In the genomic region with DNA sequence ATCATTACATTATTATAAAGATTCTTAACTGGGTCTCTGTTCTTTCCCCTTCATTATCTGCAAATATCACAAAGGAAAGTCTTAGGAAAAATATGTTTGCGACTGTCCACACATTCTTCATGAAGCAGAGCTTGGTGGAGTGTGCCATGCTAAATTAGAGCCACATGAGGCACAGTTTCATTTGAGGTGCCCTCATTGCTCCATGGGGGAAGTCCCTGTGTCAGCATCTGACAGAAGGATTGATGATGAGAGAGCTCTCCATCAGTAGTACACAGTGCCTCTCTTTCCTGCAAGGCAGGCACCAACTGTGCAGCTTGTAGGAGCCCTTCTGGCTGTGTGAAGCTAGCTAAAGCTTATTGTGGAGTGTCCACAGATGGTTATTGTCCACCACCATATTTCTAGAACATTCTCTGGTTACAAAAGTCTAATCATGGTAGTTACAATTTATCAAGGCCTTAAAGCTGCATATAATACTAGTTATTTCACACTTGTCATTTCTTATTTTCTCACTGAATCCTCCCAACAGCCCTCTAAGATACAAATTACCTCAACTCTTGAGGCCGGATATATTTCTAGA, we compare ENCODE assay signal across 8 cellular contexts.
A peak's percentile ranks its signal among the peaks of the same experiment; 100 is the strongest.
DNase-seq lines count a peak whose midpoint lies in the region; ATAC-seq, FAIRE-seq and TF ChIP-seq lines count a peak whose summit lies in the region.

No MANE protein-coding gene starts in this region.

- ATAC-seq in GM18502 (IDR thresholded peaks at IDR 0.05; ENCODE audit: poor library complexity, unreplicated experiment) (peak; percentile 57), GM21576 (IDR thresholded peaks at IDR 0.05; ENCODE audit: unreplicated experiment) (peak; percentile 46)

- H3K4me3 ChIP-seq in endothelial cell of umbilical vein (replicated peaks in 1 of 3; ENCODE audit: insufficient read depth in 1 of 3, low read depth in 1 of 3, low read length in 3 of 3), result no peak overlapping the region
- no peak overlapping the region for H3K4me3 ChIP-seq in PC-9

- DNase-seq in endothelial cell of umbilical vein (ENCODE audit: low read depth, low spot score), result no peak
- no peak for DNase-seq in effector CD8-positive, alpha-beta T cell (lab: John Stamatoyannopoulos, UW)
- no peak for DNase-seq in PC-9
- no peak for DNase-seq in NCI-H226
- DNase-seq in T1000 (lab: John Stamatoyannopoulos, UW), result no peak

- no TSS peak for BruUV-seq in endothelial cell of umbilical vein (replicated peaks; lab: Mats Ljungman, UMichigan)
- no TSS peak for BruUV-seq in PC-9 (replicated peaks; lab: Mats Ljungman, UMichigan)

- H3K9me3 ChIP-seq in KOPT-K1 (ENCODE audit: insufficient read depth, low read length, poor library complexity, severe bottlenecking) (no peaks in the 10 kb centered on the region), endothelial cell of umbilical vein (replicated peaks; ENCODE audit: control insufficient read depth, insufficient read depth, low read length) (no peaks in the 10 kb centered on the region), PC-9 (ENCODE audit: insufficient read depth, low read depth) (no peaks in the 10 kb centered on the region)

- H3K36me3 ChIP-seq in KOPT-K1 (ENCODE audit: insufficient read depth, low read length) (peaks cover 51% of the 10 kb centered on the region), endothelial cell of umbilical vein (ENCODE audit: control insufficient read depth in 2 of 2, extremely low read depth in 1 of 2, insufficient read depth in 2 of 2, low read length in 2 of 2) (no peaks in the 10 kb centered on the region), PC-9 (ENCODE audit: low read depth) (0 out of 2 replicates have a peak, but pooled peaks cover 9% of the 10 kb centered on the region)

- H3K4me2 ChIP-seq in endothelial cell of umbilical vein (ENCODE audit: insufficient read depth, low read length), result peak overlapping the region; percentile 31
- no peak overlapping the region for H3K4me2 ChIP-seq in PC-9

- intact Hi-C loops in endothelial cell of umbilical vein (cut with micrococcal nuclease), result loop anchor here (1.0 kb wide), 1 partner anchor 79 kb away; no protein-coding TSS in a partner anchor
- intact Hi-C loops in PC-9 (cut with micrococcal nuclease; ENCODE audit: unreplicated experiment), result no loop called here

- no peak overlapping the region for H2AFZ ChIP-seq in endothelial cell of umbilical vein (ENCODE audit: low read depth, low read length)
- no peak overlapping the region for H2AFZ ChIP-seq in PC-9

- CTCF ChIA-PET in endothelial cell of umbilical vein (lab: Charles Lee), result interaction anchor here (1.0 to 4.4 kb wide), 7 partner anchors 9 to 241 kb away, joined by 4 to 26 read pairs (median 5); no protein-coding TSS in a partner anchor
- CTCF ChIA-PET in PC-9 (lab: Charles Lee), result no interaction called here

- no peaks in the 10 kb centered on the region for H3K9me1 ChIP-seq in endothelial cell of umbilical vein (replicated peaks; ENCODE audit: control insufficient read depth, extremely low read depth, insufficient read depth, low read length)

- H3K79me2 ChIP-seq in endothelial cell of umbilical vein (ENCODE audit: control insufficient read depth, insufficient read depth, low read length) (peaks cover 98% of the 10 kb centered on the region), PC-9 (ENCODE audit: low read depth) (peaks cover 68% of the 10 kb centered on the region)

- FAIRE-seq in endothelial cell of umbilical vein (lab: Jason Lieb, UNC), result peak; percentile 63

- peaks cover 9% of the 10 kb centered on the region; the same call in 1 of the 2 replicates for H3F3A ChIP-seq in PC-9 (ENCODE audit: insufficient read depth, low read depth)

- POLR2A ChIA-PET in endothelial cell of umbilical vein (lab: Charles Lee), result no interaction called here
- POLR2A ChIA-PET in PC-9 (lab: Charles Lee; ENCODE audit: unreplicated experiment), result interaction anchor here (0.6 kb wide), 1 partner anchor 1477 kb away, joined by 3 read pairs; no protein-coding TSS in a partner anchor

- no peaks in the 10 kb centered on the region for H3K27me3 ChIP-seq in endothelial cell of umbilical vein (ENCODE audit: control insufficient read depth in 2 of 2, insufficient read depth in 2 of 2, low read length in 2 of 2)
- H3K27me3 ChIP-seq in PC-9 (ENCODE audit: insufficient read depth, low read depth), result no peaks in the 10 kb centered on the region

- H3K9ac ChIP-seq in endothelial cell of umbilical vein (replicated peaks; ENCODE audit: extremely low read depth, insufficient read depth, low read length), result no peak overlapping the region

- H3K9me2 ChIP-seq in PC-9 (ENCODE audit: insufficient read depth), result no peaks in the 10 kb centered on the region

- TF ChIP-seq POLR2A in endothelial cell of umbilical vein (IDR thresholded peaks at IDR 0.05; ENCODE audit: low read depth, low read length), result no peak

- dilution Hi-C loops in endothelial cell of umbilical vein (cut with MboI; ENCODE audit: extremely low pct_ligation_motif_present, low sequenced_read_pairs), result no loop called here

- TF ChIP-seq CTCF in endothelial cell of umbilical vein (IDR thresholded peaks at IDR 0.05; ENCODE audit: extremely low read depth in 1 of 2, insufficient read depth in 1 of 2, low read depth in 1 of 2, low read length in 2 of 2) (no peak), PC-9 (conservative IDR thresholded peaks at IDR 0.05) (no peak)

- H3K27ac ChIP-seq in KOPT-K1 (ENCODE audit: low read depth, low read length, poor library complexity, severe bottlenecking) (peak overlapping the region; percentile 62), endothelial cell of umbilical vein (ENCODE audit: insufficient read depth, low read depth, low read length) (peak overlapping the region; percentile 1), PC-9 (no peak overlapping the region)

- H4K20me1 ChIP-seq in endothelial cell of umbilical vein (replicated peaks; ENCODE audit: control insufficient read depth, extremely low read depth, insufficient read depth, low read length), result peaks cover 10% of the 10 kb centered on the region
- H4K20me1 ChIP-seq in PC-9 (ENCODE audit: insufficient read depth), result no peaks in the 10 kb centered on the region

- H3K4me1 ChIP-seq in endothelial cell of umbilical vein (ENCODE audit: control insufficient read depth, extremely low read depth, insufficient read depth, low read length), result peaks cover 42% of the 10 kb centered on the region
- H3K4me1 ChIP-seq in PC-9 (replicated peaks; ENCODE audit: insufficient read depth), result peaks cover 16% of the 10 kb centered on the region

TF ChIP-seq in endothelial cell of umbilical vein, 7 proteins besides CTCF, POLR2A, EP300 and RAD21:
- no peak for TF ChIP-seq POLR2AphosphoS5 (IDR thresholded peaks at IDR 0.05; ENCODE audit: insufficient read depth, low read depth, low read length)
- no peak for TF ChIP-seq FOS (IDR thresholded peaks at IDR 0.05; ENCODE audit: borderline replicate concordance, insufficient read depth, low read length)
- TF ChIP-seq, protein P1, sequence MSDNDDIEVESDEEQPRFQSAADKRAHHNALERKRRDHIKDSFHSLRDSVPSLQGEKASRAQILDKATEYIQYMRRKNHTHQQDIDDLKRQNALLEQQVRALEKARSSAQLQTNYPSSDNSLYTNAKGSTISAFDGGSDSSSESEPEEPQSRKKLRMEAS (IDR thresholded peaks at IDR 0.05; ENCODE audit: insufficient read depth, insufficient read length), result no peak
- no peak for TF ChIP-seq JUN (IDR thresholded peaks at IDR 0.05; ENCODE audit: borderline replicate concordance, insufficient read depth, insufficient read length, low read depth)
- no peak for TF ChIP-seq EZH2 (IDR thresholded peaks at IDR 0.05; ENCODE audit: borderline replicate concordance, low read depth, low read length, severe bottlenecking)
- TF ChIP-seq MYC (IDR thresholded peaks at IDR 0.05; ENCODE audit: low read depth, low read length), result no peak
- TF ChIP-seq GATA2 (IDR thresholded peaks at IDR 0.05; ENCODE audit: insufficient read depth, insufficient read length, low read depth, low read length), result no peak
